Comparison of ENCODE assay signal across 1 cellular context in genomic region chr11:125603207-125603606, GRCh38.
A peak's percentile ranks its signal among the peaks of the same experiment; 100 is the strongest.
TF ChIP-seq lines count a peak whose summit lies in the region.

No MANE protein-coding gene starts in this region.

TF ChIP-seq in HepG2, 621 proteins besides CTCF, POLR2A, EP300 and RAD21:
- TF ChIP-seq ZNF670 (CRISPR knock-in tag; IDR thresholded peaks at IDR 0.05; ENCODE audit: borderline replicate concordance) (no peak), MAFK (conservative IDR thresholded peaks at IDR 0.05 in 1 of 2, IDR thresholded peaks at IDR 0.05 in 1 of 2; ENCODE audit: low read length in 2 of 2) (peak in 1 of 2 experiments; percentile 24; a peak in 1 of 4 replicates), FOXO4 (CRISPR knock-in tag; conservative IDR thresholded peaks at IDR 0.05) (no peak)
